8 cellular contexts compared by ENCODE assay signal in genomic region chr5:65926893-65927292, GRCh38. TPM values are rescaled to one million over a fixed set of nuclear protein-coding genes. Genes with fewer than 3 reads are reported as not detected.
DNase-seq lines count a peak whose midpoint lies in the region; ATAC-seq, FAIRE-seq and TF ChIP-seq lines count a peak whose summit lies in the region.

No MANE protein-coding gene starts in this region.

- FAIRE-seq in A549 (lab: Jason Lieb, UNC) = no peak

- H3K27ac ChIP-seq in A549 = peak overlapping the region; percentile 99

- H3K27ac Mint-ChIP-seq in WTC11 = peak overlapping the region; percentile 97

- peaks cover 20% of the 10 kb centered on the region for H3K27me3 Mint-ChIP-seq in WTC11 (ENCODE audit: low read depth)

- H3K4me3 ChIP-seq in A549 (peak overlapping the region; percentile 78), GM12875 (ENCODE audit: low read depth, low read length) (peak overlapping the region; percentile 84), fibroblast of villous mesenchyme (ENCODE audit: low read depth, low read length) (peak overlapping the region; percentile 88), retinal pigment epithelial cell (ENCODE audit: low read length) (peak overlapping the region; percentile 69)

- 0% methylated on average over 16 of the region's 16 CpGs for WGBS in A549 (ENCODE audit: missing lambda C conversion rate)

- no peak for TF ChIP-seq RAD21 in A549 (conservative IDR thresholded peaks at IDR 0.05 in 1 of 2, IDR thresholded peaks at IDR 0.05 in 1 of 2)

- peaks cover 41% of the 10 kb centered on the region for H3K4me1 Mint-ChIP-seq in WTC11

- H3K9me3 ChIP-seq in A549 = no peaks in the 10 kb centered on the region

- peak overlapping the region; percentile 80 for H3K4me2 ChIP-seq in A549

- no peak for TF ChIP-seq EP300 in A549 (IDR thresholded peaks at IDR 0.05)

- TF ChIP-seq CTCF in A549 (IDR thresholded peaks at IDR 0.05) = no peak
- no peak for TF ChIP-seq CTCF in GM12875 (IDR thresholded peaks at IDR 0.05; ENCODE audit: borderline replicate concordance, insufficient read depth, low read depth, low read length)
- TF ChIP-seq CTCF in WTC11 (IDR thresholded peaks at IDR 0.05) = no peak
- no peak for TF ChIP-seq CTCF in fibroblast of villous mesenchyme (IDR thresholded peaks at IDR 0.05; ENCODE audit: insufficient read depth, low read depth, low read length)
- TF ChIP-seq CTCF in retinal pigment epithelial cell (conservative IDR thresholded peaks at IDR 0.05; ENCODE audit: low read depth, low read length) = no peak

- TF ChIP-seq POLR2A in A549 (IDR thresholded peaks at IDR 0.05; ENCODE audit: low read length) = no peak

- peak overlapping the region; percentile 96 for H3K4me3 Mint-ChIP-seq in WTC11

- peaks cover 3% of the 10 kb centered on the region; the same call in 1 of the 2 replicates for H3K36me3 Mint-ChIP-seq in WTC11

- H3K4me1 ChIP-seq in A549 = peaks cover 51% of the 10 kb centered on the region

- ATAC-seq in A549 (no peak), WTC11 (no peak), GM21526 (IDR thresholded peaks at IDR 0.05; ENCODE audit: low FRiP score, unreplicated experiment) (no peak), HG03354 (IDR thresholded peaks at IDR 0.05; ENCODE audit: poor library complexity, severe bottlenecking, unreplicated experiment) (no peak), HG03469 (IDR thresholded peaks at IDR 0.05; ENCODE audit: unreplicated experiment) (no peak)

- DNase-seq in A549 (ENCODE audit: low read depth in 1 of 2, low spot score in 1 of 2) (no peak), WTC11 (ENCODE audit: low spot score) (no peak), fibroblast of villous mesenchyme (ENCODE audit: low read depth) (peak; percentile 22), retinal pigment epithelial cell (ENCODE audit: low read depth) (no peak)

- H3K9me3 Mint-ChIP-seq in WTC11 = no peaks in the 10 kb centered on the region

- CTCF ChIA-PET in A549 (lab: Yijun Ruan, JAX) (interaction anchor here (0.6 to 2.2 kb wide), 6 partner anchors 9 to 183 kb away, joined by 3 to 5 read pairs (median 3); no protein-coding TSS in a partner anchor), WTC11 (lab: Charles Lee) (no interaction called here)

- POLR2A ChIA-PET in A549 (lab: Yijun Ruan, JAX) (interaction anchor here (0.7 to 2.7 kb wide), 8 partner anchors 40 to 364 kb away, joined by 3 to 13 read pairs (median 4); partner anchors contain the start of genes NLN, PPWD1, SGTB and SREK1), WTC11 (lab: Charles Lee) (interaction anchor here (1.8 kb wide), 1 partner anchor 217 kb away, joined by 15 read pairs; the partner anchor contains the start of gene SREK1)

TF ChIP-seq in A549, 52 proteins besides CTCF, POLR2A, EP300 and RAD21 (continues in another document):
- no peak for TF ChIP-seq HOXB13 (CRISPR knock-in tag; IDR thresholded peaks at IDR 0.05; ENCODE audit: low read depth)
- no peak for TF ChIP-seq CEBPB (IDR thresholded peaks at IDR 0.05)
- no peak for TF ChIP-seq EHF (CRISPR knock-in tag; IDR thresholded peaks at IDR 0.05)
- TF ChIP-seq BCL3 (IDR thresholded peaks at IDR 0.05) = no peak
- no peak for TF ChIP-seq CBX8 (IDR thresholded peaks at IDR 0.05)
- no peak for TF ChIP-seq TP53 (CRISPR knock-in tag; IDR thresholded peaks at IDR 0.05)
- TF ChIP-seq MYC (IDR thresholded peaks at IDR 0.05; ENCODE audit: borderline replicate concordance, low read length) = no peak
- TF ChIP-seq PBX3 (IDR thresholded peaks at IDR 0.05) = no peak
- TF ChIP-seq, protein P1, sequence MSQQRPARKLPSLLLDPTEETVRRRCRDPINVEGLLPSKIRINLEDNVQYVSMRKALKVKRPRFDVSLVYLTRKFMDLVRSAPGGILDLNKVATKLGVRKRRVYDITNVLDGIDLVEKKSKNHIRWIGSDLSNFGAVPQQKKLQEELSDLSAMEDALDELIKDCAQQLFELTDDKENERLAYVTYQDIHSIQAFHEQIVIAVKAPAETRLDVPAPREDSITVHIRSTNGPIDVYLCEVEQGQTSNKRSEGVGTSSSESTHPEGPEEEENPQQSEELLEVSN (IDR thresholded peaks at IDR 0.05; ENCODE audit: borderline replicate concordance, low read depth) = no peak

TF ChIP-seq in WTC11, 78 proteins besides CTCF, POLR2A, EP300 and RAD21 (continues in another document):
- TF ChIP-seq, protein P2, sequence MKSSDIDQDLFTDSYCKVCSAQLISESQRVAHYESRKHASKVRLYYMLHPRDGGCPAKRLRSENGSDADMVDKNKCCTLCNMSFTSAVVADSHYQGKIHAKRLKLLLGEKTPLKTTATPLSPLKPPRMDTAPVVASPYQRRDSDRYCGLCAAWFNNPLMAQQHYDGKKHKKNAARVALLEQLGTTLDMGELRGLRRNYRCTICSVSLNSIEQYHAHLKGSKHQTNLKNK (CRISPR knock-in tag; IDR thresholded peaks at IDR 0.05) = no peak
- TF ChIP-seq, protein P3, sequence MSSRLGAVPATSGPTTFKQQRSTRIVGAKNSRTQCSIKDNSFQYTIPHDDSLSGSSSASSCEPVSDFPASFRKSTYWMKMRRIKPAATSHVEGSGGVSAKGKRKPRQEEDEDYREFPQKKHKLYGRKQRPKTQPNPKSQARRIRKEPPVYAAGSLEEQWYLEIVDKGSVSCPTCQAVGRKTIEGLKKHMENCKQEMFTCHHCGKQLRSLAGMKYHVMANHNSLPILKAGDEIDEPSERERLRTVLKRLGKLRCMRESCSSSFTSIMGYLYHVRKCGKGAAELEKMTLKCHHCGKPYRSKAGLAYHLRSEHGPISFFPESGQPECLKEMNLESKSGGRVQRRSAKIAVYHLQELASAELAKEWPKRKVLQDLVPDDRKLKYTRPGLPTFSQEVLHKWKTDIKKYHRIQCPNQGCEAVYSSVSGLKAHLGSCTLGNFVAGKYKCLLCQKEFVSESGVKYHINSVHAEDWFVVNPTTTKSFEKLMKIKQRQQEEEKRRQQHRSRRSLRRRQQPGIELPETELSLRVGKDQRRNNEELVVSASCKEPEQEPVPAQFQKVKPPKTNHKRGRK (CRISPR knock-in tag; IDR thresholded peaks at IDR 0.05; ENCODE audit: borderline replicate concordance) = no peak
- TF ChIP-seq ZSCAN18 (CRISPR knock-in tag; IDR thresholded peaks at IDR 0.05) (no peak), HMGXB4 (CRISPR knock-in tag; IDR thresholded peaks at IDR 0.05) (no peak), HMGA2 (CRISPR knock-in tag; IDR thresholded peaks at IDR 0.05) (no peak), ZNF219 (CRISPR knock-in tag; IDR thresholded peaks at IDR 0.05; ENCODE audit: borderline replicate concordance) (no peak), NR3C1 (CRISPR knock-in tag; conservative IDR thresholded peaks at IDR 0.05; ENCODE audit: low read depth) (no peak), ZNF121 (CRISPR knock-in tag; IDR thresholded peaks at IDR 0.05) (no peak), FOXK1 (CRISPR knock-in tag; IDR thresholded peaks at IDR 0.05) (no peak), RELA (CRISPR knock-in tag; IDR thresholded peaks at IDR 0.05; ENCODE audit: borderline replicate concordance) (no peak), PREB (CRISPR knock-in tag; IDR thresholded peaks at IDR 0.05; ENCODE audit: borderline replicate concordance) (no peak), ZNF232 (CRISPR knock-in tag; IDR thresholded peaks at IDR 0.05) (no peak), SMAD4 (CRISPR knock-in tag; IDR thresholded peaks at IDR 0.05) (no peak), JAZF1 (CRISPR knock-in tag; IDR thresholded peaks at IDR 0.05) (no peak), OVOL2 (CRISPR knock-in tag; IDR thresholded peaks at IDR 0.05; ENCODE audit: borderline replicate concordance) (no peak)

RNA-seq across cellular contexts. Expression of gene ERBIN, which starts 0.5 kb away (rescaled TPM):
- 45.3 and 57.7 TPM in 2 replicates for polyA plus RNA-seq in A549 (2011; rRNA removed)
- polyA plus RNA-seq in A549 (2012; cell fraction: cytosol; rRNA removed) = 5.9 and 7.3 TPM in 2 replicates
- 5.6 and 8.3 TPM in 2 replicates for polyA plus RNA-seq in A549 (2012; cell fraction: nucleus; rRNA removed)
- polyA plus RNA-seq in A549 (2017; fragmentation: RNase III; extraction: RNeasy Plus Mini Kit Qiagen cat#74134 plus additional on column Dnase treatment) = 24.3 to 25.6 TPM (median 25.6 TPM) in 3 replicates
- polyA minus RNA-seq in A549 (2011; rRNA and poly(A)+ RNA removed) = 36.1 and 57.5 TPM in 2 replicates
- total RNA-seq in WTC11 (2021) = 23.1 to 27.1 TPM (median 26.3 TPM) in 3 replicates
- 132 and 233 TPM in 2 replicates for total RNA-seq in fibroblast of villous mesenchyme
